Comparison of ENCODE assay signal across 22 cellular contexts in genomic region chr6:12313311-12313991, GRCh38. TPM values are rescaled to one million over a fixed set of nuclear protein-coding genes. Genes with fewer than 3 reads are reported as not detected.
DNase-seq lines count a peak whose midpoint lies in the region; ATAC-seq, FAIRE-seq and TF ChIP-seq lines count a peak whose summit lies in the region.
"Had no signal": no experiment of that assay in that cellular context is flagged by ENCODE, and none has a peak within 500 bp of the region (broad histone marks: within the 10 kb centered on the region; RNA-seq: fewer than 3 reads in every experiment).

No MANE protein-coding gene starts in this region.

- H3K4me3 ChIP-seq in astrocyte (ENCODE audit: insufficient read depth, low read depth, low read length) (no peak overlapping the region), lower lobe of right lung (no peak overlapping the region), tibial artery (peak overlapping the region; percentile 13 to 27)
- H3K4me3 ChIP-seq: cardiac muscle cell, left lung, mucosa of descending colon, prostate gland, skin epidermis had no signal

- intact Hi-C loops in lower lobe of right lung (cut with DNase I): no loop called here
- intact Hi-C loops in tibial artery (cut with DNase I; ENCODE audit: low total_unique reads): no loop called here

- FAIRE-seq in astrocyte (lab: Jason Lieb, UNC): no peak

- DNase-seq in NCI-H2227 (lab: John Stamatoyannopoulos, UW; ENCODE audit: unreplicated experiment) (peak; percentile 45), astrocyte (ENCODE audit: low read depth) (no peak), lower lobe of right lung (no peak), tibial artery (no peak), activated gamma-delta T cell treated with Interleukin-2 at 50 U/mL for 16 hours (no peak)
- DNase-seq: activated CD8-positive, alpha-beta T cell treated with anti-CD3 and anti-CD28 coated beads for 36 hours; activated gamma-delta T cell; GF-D8; left lung; NCI-H1417; NCI-H526 treated with DMSO at 0.1 percent for 48 hours; Right ventricle myocardium superior; stimulated activated CD4-positive, alpha-beta T cell treated with anti-CD3 and anti-CD28 coated beads, Interleukin-2, amount 100 ng/mL, for 24 hours had no signal

- H3K9ac ChIP-seq in astrocyte (ENCODE audit: low read length): no peak overlapping the region

- no peaks in the 10 kb centered on the region for H3K79me2 ChIP-seq in astrocyte (ENCODE audit: insufficient read depth, low read length)

- H3K27ac ChIP-seq in astrocyte (ENCODE audit: low read depth, low read length): no peak overlapping the region
- peak overlapping the region; percentile 34 for H3K27ac ChIP-seq in lower lobe of right lung
- peak overlapping the region; percentile 31 to 60 for H3K27ac ChIP-seq in tibial artery
- H3K27ac ChIP-seq: cardiac muscle cell, prostate gland had no signal

- no peak overlapping the region for H3K4me3 Mint-ChIP-seq in astrocyte (ENCODE audit: unreplicated experiment)
- H3K4me3 Mint-ChIP-seq: activated CD8-positive, alpha-beta T cell treated with anti-CD3 and anti-CD28 coated beads for 36 hours; stimulated activated effector memory CD8-positive, alpha-beta T cell treated with anti-CD3 and anti-CD28 coated beads, Interleukin-12 subunit alpha, Interleukin-12 subunit beta, amount 100 ng/mL, for 72 hours had no signal

- no peaks in the 10 kb centered on the region for H3K27me3 ChIP-seq in astrocyte (ENCODE audit: insufficient read depth, low read length)
- no peaks in the 10 kb centered on the region for H3K27me3 ChIP-seq in lower lobe of right lung (ENCODE audit: low read depth)
- no peaks in the 10 kb centered on the region for H3K27me3 ChIP-seq in tibial artery
- H3K27me3 ChIP-seq: cardiac muscle cell, left lung had no signal

- no peaks in the 10 kb centered on the region for H4K20me1 ChIP-seq in astrocyte (ENCODE audit: insufficient read depth, low read length)

- no peaks in the 10 kb centered on the region for H3K9me3 Mint-ChIP-seq in astrocyte (ENCODE audit: unreplicated experiment)

- H3K4me2 ChIP-seq in astrocyte (ENCODE audit: low read length): no peak overlapping the region

- TF ChIP-seq CTCF in astrocyte (IDR thresholded peaks at IDR 0.05; ENCODE audit: insufficient read depth, low read depth, low read length) (no peak), lower lobe of right lung (IDR thresholded peaks at IDR 0.05) (no peak), tibial artery (IDR thresholded peaks at IDR 0.05) (no peak)

- H3K36me3 ChIP-seq in astrocyte (ENCODE audit: insufficient read depth, low read length) (no peaks in the 10 kb centered on the region), lower lobe of right lung (no peaks in the 10 kb centered on the region), tibial artery (no peaks in the 10 kb centered on the region)
- H3K36me3 ChIP-seq: cardiac muscle cell, left lung, prostate gland had no signal

- H3K9me3 ChIP-seq in astrocyte (ENCODE audit: insufficient read depth, low read depth, low read length) (peaks cover under 1% of the 10 kb centered on the region), lower lobe of right lung (no peaks in the 10 kb centered on the region), tibial artery (no peaks in the 10 kb centered on the region)
- H3K9me3 ChIP-seq: mucosa of descending colon, prostate gland had no signal

- peak overlapping the region; percentile 70 for H3K27ac Mint-ChIP-seq in astrocyte (ENCODE audit: unreplicated experiment)
- H3K27ac Mint-ChIP-seq: activated CD8-positive, alpha-beta T cell treated with anti-CD3 and anti-CD28 coated beads for 36 hours; stimulated activated effector memory CD8-positive, alpha-beta T cell treated with anti-CD3 and anti-CD28 coated beads, Interleukin-12 subunit alpha, Interleukin-12 subunit beta, amount 100 ng/mL, for 72 hours had no signal

- no peak for ATAC-seq in lower lobe of right lung
- ATAC-seq in HG03342 (IDR thresholded peaks at IDR 0.05; ENCODE audit: unreplicated experiment): no peak
- no peak for ATAC-seq in GM18517 (IDR thresholded peaks at IDR 0.05; ENCODE audit: unreplicated experiment)
- ATAC-seq in GM19397 (IDR thresholded peaks at IDR 0.05; ENCODE audit: unreplicated experiment): no peak
- ATAC-seq: activated CD4-positive, CD25-positive, alpha-beta regulatory T cell treated with anti-CD3 and anti-CD28 coated beads, Interleukin-2, amount 50 U/mL, for 24 hours; activated CD8-positive, alpha-beta T cell treated with anti-CD3 and anti-CD28 coated beads for 36 hours; stimulated activated effector memory CD8-positive, alpha-beta T cell treated with anti-CD3 and anti-CD28 coated beads, Interleukin-12 subunit alpha, Interleukin-12 subunit beta, amount 100 ng/mL, for 72 hours had no signal

- H3K4me1 Mint-ChIP-seq in astrocyte (ENCODE audit: low read depth, unreplicated experiment): peaks cover 26% of the 10 kb centered on the region
- H3K4me1 Mint-ChIP-seq: stimulated activated effector memory CD8-positive, alpha-beta T cell treated with anti-CD3 and anti-CD28 coated beads, Interleukin-12 subunit alpha, Interleukin-12 subunit beta, amount 100 ng/mL, for 72 hours had no signal

- H2AFZ ChIP-seq in astrocyte (ENCODE audit: low read depth, low read length): no peak overlapping the region

- H3K4me1 ChIP-seq in astrocyte (ENCODE audit: insufficient read depth, low read length): peaks cover 9% of the 10 kb centered on the region
- H3K4me1 ChIP-seq in lower lobe of right lung: no peaks in the 10 kb centered on the region
- H3K4me1 ChIP-seq in tibial artery: peaks cover 0 to 22% (median 15%) of the 10 kb centered on the region in 4 donors
- H3K4me1 ChIP-seq: left lung, prostate gland had no signal

- no peaks in the 10 kb centered on the region for H3K36me3 Mint-ChIP-seq in astrocyte (ENCODE audit: low read depth, unreplicated experiment)
- H3K36me3 Mint-ChIP-seq: stimulated activated effector memory CD8-positive, alpha-beta T cell treated with anti-CD3 and anti-CD28 coated beads, Interleukin-12 subunit alpha, Interleukin-12 subunit beta, amount 100 ng/mL, for 72 hours had no signal

- H3K27me3 Mint-ChIP-seq in astrocyte (ENCODE audit: low read depth, unreplicated experiment): no peaks in the 10 kb centered on the region

RNA-seq across cellular contexts. Expression of gene EDN1, which starts 23.3 kb away (rescaled TPM):
- total RNA-seq in astrocyte (54.8 and 64.4 TPM in 2 replicates), lower lobe of right lung (61.2 TPM)

Comparison
In these comparisons a context has a peak if more than half of its experiments do, and no peak if none do; other contexts are left out.
1. H3K4me3 ChIP-seq: peak in tibial artery (2 of 2); none in astrocyte (single experiment) and lower lobe of right lung (single experiment).